8 cellular contexts compared by ENCODE assay signal in genomic region chr11:62613275-62613864, GRCh38. TPM values are rescaled to one million over a fixed set of nuclear protein-coding genes. Genes with fewer than 3 reads are reported as not detected.
DNase-seq lines count a peak whose midpoint lies in the region; ATAC-seq, FAIRE-seq and TF ChIP-seq lines count a peak whose summit lies in the region.

No MANE protein-coding gene starts in this region.

- H3K9me3 ChIP-seq in right atrium auricular region (no peaks in the 10 kb centered on the region), skeletal muscle satellite cell (replicated peaks; ENCODE audit: low read length) (no peaks in the 10 kb centered on the region)

- peak overlapping the region; percentile 92 to 97 for H3K27ac ChIP-seq in right atrium auricular region

- H3K4me3 ChIP-seq in H7 (ENCODE audit: insufficient read depth, low read depth, low read length) (peak overlapping the region; percentile 24; the same call in 1 of the 2 replicates), WI38 (ENCODE audit: low read depth, low read length) (peak overlapping the region; percentile 76), right atrium auricular region (peak overlapping the region in 1 of 2 donors; percentile 78), skeletal muscle satellite cell (ENCODE audit: low read length) (peak overlapping the region; percentile 74)

- H3K4me1 ChIP-seq in right atrium auricular region, result peaks cover 0 to 28% of the 10 kb centered on the region in 2 donors
- peaks cover 21% of the 10 kb centered on the region for H3K4me1 ChIP-seq in skeletal muscle satellite cell (ENCODE audit: control insufficient read depth, insufficient read depth, low read length)

- peak overlapping the region; percentile 85 for H3K4me2 ChIP-seq in skeletal muscle satellite cell (ENCODE audit: low read length)

- TF ChIP-seq CTCF in WI38 (IDR thresholded peaks at IDR 0.05; ENCODE audit: low read depth, low read length), result no peak
- no peak for TF ChIP-seq CTCF in right atrium auricular region (IDR thresholded peaks at IDR 0.05)

- FAIRE-seq in GM19239 (lab: Jason Lieb, UNC), result no peak

- H3K27me3 ChIP-seq in H7 (ENCODE audit: control insufficient read depth, insufficient read depth, low read length), result peaks cover 4% of the 10 kb centered on the region
- no peaks in the 10 kb centered on the region for H3K27me3 ChIP-seq in right atrium auricular region
- H3K27me3 ChIP-seq in skeletal muscle satellite cell (ENCODE audit: control insufficient read depth, insufficient read depth, low read length), result no peaks in the 10 kb centered on the region

- DNase-seq in H7, result no peak
- no peak for DNase-seq in right atrium auricular region (ENCODE audit: low spot score)
- DNase-seq in GM19239 (ENCODE audit: insufficient read length, low spot score), result no peak
- no peak for DNase-seq in NCI-H345 treated with DMSO at 0.1 percent for 48 hours (lab: John Stamatoyannopoulos, UW; ENCODE audit: unreplicated experiment)

- H3K36me3 ChIP-seq in H7 (replicated peaks; ENCODE audit: control insufficient read depth, insufficient read depth, low read length) (no peaks in the 10 kb centered on the region; the same call in 1 of the 2 replicates), right atrium auricular region (peaks cover 12% of the 10 kb centered on the region), skeletal muscle satellite cell (ENCODE audit: insufficient read depth, low read length) (peaks cover 28% of the 10 kb centered on the region)

- peak overlapping the region; percentile 88 for H3K9ac ChIP-seq in skeletal muscle satellite cell (ENCODE audit: low read depth, low read length)

- no peak for ATAC-seq in HG02610 (IDR thresholded peaks at IDR 0.05; ENCODE audit: unreplicated experiment)
- ATAC-seq in GM19452 (IDR thresholded peaks at IDR 0.05; ENCODE audit: unreplicated experiment), result no peak

RNA-seq across cellular contexts. Expression of gene ROM1, which starts 0.3 kb away (rescaled TPM):
- 1.1 and 2.5 TPM in 2 replicates for total RNA-seq in H7 (2014; rRNA removed; shearing (Covaris generic))
- 1 to 10 TPM; 3.2 to 5.3 TPM for total RNA-seq in right atrium auricular region
- 3.3 and 4.3 TPM in 2 replicates for total RNA-seq in skeletal muscle satellite cell (2012; rRNA removed)

RNA-seq across cellular contexts. Expression of gene EML3, which starts 0.8 kb away (rescaled TPM):
- total RNA-seq in H7 (2014; rRNA removed; shearing (Covaris generic)), result 28.0 and 29.3 TPM in 2 replicates
- 10 to 100 TPM; 15.8 to 21.3 TPM for total RNA-seq in right atrium auricular region
- 13.8 and 19.0 TPM in 2 replicates for total RNA-seq in skeletal muscle satellite cell (2012; rRNA removed)

RNA-seq across cellular contexts. Expression of gene B3GAT3, which starts 8.4 kb away (rescaled TPM):
- 49.9 and 58.3 TPM in 2 replicates for total RNA-seq in H7 (2014; rRNA removed; shearing (Covaris generic))
- 10 to 100 TPM; 12.7 to 14.0 TPM for total RNA-seq in right atrium auricular region
- 31.2 and 42.1 TPM in 2 replicates for total RNA-seq in skeletal muscle satellite cell (2012; rRNA removed)

RNA-seq across cellular contexts. Expression of gene MTA2, which starts 11.7 kb away (rescaled TPM):
- 151 and 166 TPM in 2 replicates for total RNA-seq in H7 (2014; rRNA removed; shearing (Covaris generic))
- 10 to 100 TPM; 30.0 to 40.5 TPM for total RNA-seq in right atrium auricular region
- total RNA-seq in skeletal muscle satellite cell (2012; rRNA removed), result 90.0 and 104 TPM in 2 replicates

RNA-seq across cellular contexts. Expression of gene TUT1, which starts 22.0 kb away (rescaled TPM):
- total RNA-seq in H7 (2014; rRNA removed; shearing (Covaris generic)), result 25.8 and 29.4 TPM in 2 replicates
- 1 to 10 TPM; 5.4 to 5.7 TPM for total RNA-seq in right atrium auricular region
- 6.1 and 8.1 TPM in 2 replicates for total RNA-seq in skeletal muscle satellite cell (2012; rRNA removed)
